ENCODE assay signal across 8 cellular contexts in the genomic region with DNA sequence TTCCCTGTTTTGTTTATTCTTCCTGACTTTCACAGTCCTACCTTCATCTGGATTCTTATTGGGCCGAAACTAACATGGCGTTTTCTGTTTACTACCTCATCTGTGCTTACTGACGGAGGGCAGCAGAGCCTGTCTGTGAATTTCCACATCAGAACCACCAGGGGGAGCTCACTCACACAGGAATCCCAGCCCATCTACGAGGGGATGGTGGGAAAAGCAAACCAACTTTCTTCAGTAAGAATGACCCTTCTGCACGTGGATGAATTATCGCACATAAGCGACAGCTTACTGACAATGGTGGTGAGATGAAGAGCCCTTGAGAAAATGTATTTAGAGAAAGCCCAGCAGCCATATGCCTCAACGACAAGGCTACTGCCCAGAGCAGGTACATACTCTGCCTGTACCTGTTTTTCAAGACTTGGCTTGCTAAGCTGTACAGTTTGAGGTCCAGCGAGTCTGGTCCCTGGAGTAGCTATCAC. TPM values are rescaled to one million over a fixed set of nuclear protein-coding genes. Genes with fewer than 3 reads are reported as not detected.
DNase-seq lines count a peak whose midpoint lies in the region; ATAC-seq and TF ChIP-seq lines count a peak whose summit lies in the region.

No MANE protein-coding gene starts in this region.

- 0 to 20% methylated on average over 5 to 9 of the region's 9 CpGs for WGBS in transverse colon (ENCODE audit: low coverage in 1 of 2), 2 donors

- intact Hi-C loops in transverse colon (cut with DNase I; ENCODE audit: low total_unique reads) = loop anchor here (2.0 kb wide), 1 partner anchor 42 kb away; no protein-coding TSS in a partner anchor

- H3K4me1 ChIP-seq in foreskin keratinocyte (peaks cover 5% of the 10 kb centered on the region), transverse colon (no peaks in the 10 kb centered on the region)

- POLR2A ChIA-PET in BJ (lab: Charles Lee) = no interaction called here

- DNase-seq in BJ (ENCODE audit: low read depth) (peak; percentile 18), M059J (ENCODE audit: low read depth) (peak; percentile 68), SHP77 treated with DMSO at 0.1 percent for 48 hours (lab: John Stamatoyannopoulos, UW) (peak; percentile 44), foreskin keratinocyte (peak; percentile 34 to 70), occipital lobe (lab: John Stamatoyannopoulos, UW) (peak; percentile 22), transverse colon (peak; percentile 48)
- peak; percentile 30 for DNase-seq in activated T-helper 9 cell treated with anti-CD3 and anti-CD28 coated beads, Interleukin-2, amount 50 U/mL, for 16 hours (ENCODE audit: low read depth)

- H3K27ac ChIP-seq in foreskin keratinocyte = no peak overlapping the region
- peak overlapping the region in 1 of 4 donors; percentile 31 for H3K27ac ChIP-seq in transverse colon

- in situ Hi-C loops in transverse colon (cut with MboI; ENCODE audit: low pct_ligation_motif_present in 1 of 4, low pct_unique_long_range_greater_than_20kb in 1 of 4, low sequenced_read_pairs in 3 of 4) = no loop called here

- H3K27me3 ChIP-seq in BJ (ENCODE audit: control insufficient read depth, insufficient read depth, low read length) = no peaks in the 10 kb centered on the region
- H3K27me3 ChIP-seq in foreskin keratinocyte = no peaks in the 10 kb centered on the region
- H3K27me3 ChIP-seq in transverse colon = no peaks in the 10 kb centered on the region

- CTCF ChIA-PET in BJ (lab: Yijun Ruan, JAX) = interaction anchor here (0.8 to 5.7 kb wide), 33 partner anchors 9 to 273 kb away, joined by 3 to 68 read pairs (median 6); a partner anchor contains a TSS

- no peaks in the 10 kb centered on the region for H3K9me3 ChIP-seq in transverse colon

- H3K4me3 ChIP-seq in BJ (ENCODE audit: low read depth, low read length) (no peak overlapping the region), transverse colon (no peak overlapping the region)

- peak; percentile 62 for ATAC-seq in GM19395 (IDR thresholded peaks at IDR 0.05; ENCODE audit: unreplicated experiment)
- peak; percentile 89 for ATAC-seq in foreskin keratinocyte

- TF ChIP-seq POLR2A in transverse colon (IDR thresholded peaks at IDR 0.05) = no peak

- peak; percentile 88 for TF ChIP-seq CTCF in BJ (IDR thresholded peaks at IDR 0.05; ENCODE audit: insufficient read depth, low read depth, low read length)
- TF ChIP-seq CTCF in foreskin keratinocyte (conservative IDR thresholded peaks at IDR 0.05) = peak; percentile 91
- peak; percentile 82 to 91 (median 85) for TF ChIP-seq CTCF in transverse colon (IDR thresholded peaks at IDR 0.05)

- TF ChIP-seq EP300 in transverse colon (IDR thresholded peaks at IDR 0.05; ENCODE audit: low read depth) = no peak

- H3K36me3 ChIP-seq in BJ (ENCODE audit: control insufficient read depth, insufficient read depth, low read length) (peaks cover 7% of the 10 kb centered on the region), transverse colon (peaks cover 0 to 8% (median 4%) of the 10 kb centered on the region in 4 donors)

RNA-seq across cellular contexts. Expression of a gene that starts 42.5 kb away (rescaled TPM):
- polyA plus RNA-seq in BJ (2011; rRNA removed) = 0.05 TPM in 1 of 2 replicates, not detected in the other
- polyA minus RNA-seq in BJ (2011; rRNA and poly(A)+ RNA removed) = not detected in 2 replicates
- total RNA-seq in M059J (2014; rRNA removed; shearing (Covaris generic)) = 0.22 TPM in 1 of 2 replicates, not detected in the other
- total RNA-seq in foreskin keratinocyte = 42.6 and 48.1 TPM in 2 replicates
- 57.7 and 65.8 TPM in 2 replicates for polyA plus RNA-seq in foreskin keratinocyte
- total RNA-seq in occipital lobe = 0.16 TPM
- 1 to 10 TPM in 1 of 4 donors, under 1 TPM in 2, not detected in 1; 0.55 to 1.3 (median 0.60) TPM for total RNA-seq in transverse colon

RNA-seq across cellular contexts. Expression of a gene that starts 47.3 kb away (rescaled TPM):
- polyA plus RNA-seq in BJ (2011; rRNA removed) (24.7 and 37.4 TPM in 2 replicates), foreskin keratinocyte (25.7 and 27.0 TPM in 2 replicates)
- polyA minus RNA-seq in BJ (2011; rRNA and poly(A)+ RNA removed) = 12.1 and 17.2 TPM in 2 replicates
- total RNA-seq in M059J (2014; rRNA removed; shearing (Covaris generic)) = 27.5 and 38.1 TPM in 2 replicates
- total RNA-seq in foreskin keratinocyte (20.4 and 20.7 TPM in 2 replicates), occipital lobe (19.0 TPM), transverse colon (100 to 1,000 TPM in 1 of 4 donors, 10 to 100 TPM in 3; 31.3 to 111 (median 51.9) TPM)

RNA-seq across cellular contexts. Expression of a gene that starts 57.9 kb away (rescaled TPM):
- 0.22 and 0.33 TPM in 2 replicates for polyA plus RNA-seq in BJ (2011; rRNA removed)
- 1.1 and 2.1 TPM in 2 replicates for polyA minus RNA-seq in BJ (2011; rRNA and poly(A)+ RNA removed)
- total RNA-seq in M059J (2014; rRNA removed; shearing (Covaris generic)) = 0.96 TPM in 1 of 2 replicates, not detected in the other
- 0.14 and 0.31 TPM in 2 replicates for total RNA-seq in foreskin keratinocyte
- 0.11 TPM in 2 replicates for polyA plus RNA-seq in foreskin keratinocyte
- 1.4 TPM for total RNA-seq in occipital lobe
- 1 to 10 TPM in 1 of 4 donors, under 1 TPM in 1, not detected in 2; 0.82 to 2.7 TPM for total RNA-seq in transverse colon

Comparison
In these comparisons a context has a peak if more than half of its experiments do, and no peak if none do; other contexts are left out.
1. DNase-seq: peak in every context shown above with its lines; median percentile 68 in M059J; 52 in foreskin keratinocyte; 48 in transverse colon; 44 in SHP77 treated with DMSO at 0.1 percent for 48 hours; 30 in activated T-helper 9 cell treated with anti-CD3 and anti-CD28 coated beads, Interleukin-2, amount 50 U/mL, for 16 hours; 22 in occipital lobe; 18 in BJ.
2. RNA of a gene that starts 42.5 kb away (total RNA-seq): 42.6 to 48.1 TPM in foreskin keratinocyte; 0.55 to 1.3 TPM in transverse colon, 0.22 TPM in M059J and 0.16 TPM in occipital lobe (single experiment); every median in the first group is over 10 times any median in the second.
3. Peak in every context shown above with its lines, with median percentiles within 50 percentile points of each other: CTCF ChIP-seq.